In genomic region chr2:176677746-176678145, GRCh38 we compare ENCODE assay signal across 18 cellular contexts.
A peak's percentile ranks its signal among the peaks of the same experiment; 100 is the strongest.
DNase-seq lines count a peak whose midpoint lies in the region; ATAC-seq and TF ChIP-seq lines count a peak whose summit lies in the region.
"Had no signal": no experiment of that assay in that cellular context is flagged by ENCODE, and none has a peak within 500 bp of the region (broad histone marks: within the 10 kb centered on the region; RNA-seq: fewer than 3 reads in every experiment).

No MANE protein-coding gene starts in this region.

- no peaks in the 10 kb centered on the region for H3K9me3 ChIP-seq in A673 (ENCODE audit: low read depth, low read length, poor library complexity, severe bottlenecking)
- H3K9me3 ChIP-seq in GM23248 (ENCODE audit: low read depth) = no peaks in the 10 kb centered on the region
- H3K9me3 ChIP-seq in MG63 = no peaks in the 10 kb centered on the region
- H3K9me3 ChIP-seq: A549, Caco-2 had no signal

- no peaks in the 10 kb centered on the region for H3K36me3 ChIP-seq in A673 (ENCODE audit: insufficient read depth, low read length, poor library complexity, severe bottlenecking)
- no peaks in the 10 kb centered on the region for H3K36me3 ChIP-seq in GM23248 (ENCODE audit: low read depth)
- no peaks in the 10 kb centered on the region for H3K36me3 ChIP-seq in MG63

- DNase-seq in A673 (ENCODE audit: low spot score) (no peak), GM23248 (peak; percentile 32), RPMI7951 (ENCODE audit: low read depth) (peak; percentile 11), epidermal melanocyte (ENCODE audit: insufficient read length, low spot score) (peak; percentile 30), NCI-H2227 (lab: John Stamatoyannopoulos, UW; ENCODE audit: unreplicated experiment) (no peak), SW 1271 (lab: John Stamatoyannopoulos, UW) (no peak), MG63 (no peak)
- DNase-seq: 8988T; C1 segment of cervical spinal cord; Caco-2; CD4-positive, alpha-beta memory T cell; DMS153; DND-41; H9; HFFc6 had no signal

- POLR2A ChIA-PET in A673 (lab: Charles Lee; ENCODE audit: low non-redundant PET) = interaction anchor here (0.6 kb wide), 1 partner anchor 547 kb away, joined by 9 read pairs; no protein-coding TSS in a partner anchor

- CTCF ChIA-PET in A673 (lab: Charles Lee) = interaction anchor here (0.6 to 0.7 kb wide), 2 partner anchors 12 to 136 kb away, joined by 7 to 8 read pairs; no protein-coding TSS in a partner anchor

- H3K4me3 ChIP-seq in A673 (ENCODE audit: low read depth, low read length, poor library complexity, severe bottlenecking) = no peak overlapping the region
- H3K4me3 ChIP-seq in GM23248 = no peak overlapping the region
- no peak overlapping the region for H3K4me3 ChIP-seq in MG63
- H3K4me3 ChIP-seq: A549, GM23338 had no signal

- no peak for ATAC-seq in HG02623 (IDR thresholded peaks at IDR 0.05; ENCODE audit: unreplicated experiment)
- ATAC-seq: A549, GM23338 had no signal

- no peaks in the 10 kb centered on the region for H3K79me2 ChIP-seq in GM23248 (ENCODE audit: insufficient read depth)

- 93 to 99% methylated on average over 2 of the region's 2 CpGs for WGBS in GM23248 (ENCODE audit: low coverage in 1 of 2, low lambda C conversion rate in 2 of 2, missing lambda C conversion rate in 2 of 2), 2 experiments

- H3F3A ChIP-seq in GM23248 (ENCODE audit: insufficient read depth) = peaks cover 21% of the 10 kb centered on the region; the same call in 1 of the 2 replicates

- TF ChIP-seq CTCF in A673 (conservative IDR thresholded peaks at IDR 0.05; ENCODE audit: low read depth, low read length) = no peak

- no peak overlapping the region for H3K4me2 ChIP-seq in GM23248 (ENCODE audit: unreplicated experiment)
- H3K4me2 ChIP-seq: A549, GM23338 had no signal

- H2AFZ ChIP-seq in GM23248 = no peak overlapping the region
- H2AFZ ChIP-seq: GM23338 had no signal

- in situ Hi-C loops in GM23248 (cut with MboI) = no loop called here

- H3K9ac ChIP-seq in GM23248 = no peak overlapping the region

- no TSS peak for BruUV-seq in A673 (replicated peaks; lab: Mats Ljungman, UMichigan)

- H3K4me1 ChIP-seq in A673 (ENCODE audit: insufficient read depth, low read length, poor library complexity, severe bottlenecking) (peaks cover 92% of the 10 kb centered on the region), GM23248 (ENCODE audit: insufficient read depth) (peaks cover 24% of the 10 kb centered on the region)
- H3K4me1 ChIP-seq: A549, Caco-2 had no signal

- H3K9me2 ChIP-seq in GM23248 (ENCODE audit: insufficient read depth) = no peaks in the 10 kb centered on the region

- H3K27ac ChIP-seq in A673 (ENCODE audit: low read depth, low read length, poor library complexity, severe bottlenecking) (peak overlapping the region; percentile 91), GM23248 (no peak overlapping the region)
- H3K27ac ChIP-seq: A549 had no signal

- H4K20me1 ChIP-seq in GM23248 (ENCODE audit: insufficient read depth) = no peaks in the 10 kb centered on the region

- intact Hi-C loops in A673 (cut with micrococcal nuclease; ENCODE audit: unreplicated experiment) = loop anchor here (5.0 kb wide), 1 partner anchor 135 kb away; no protein-coding TSS in a partner anchor

- H3K27me3 ChIP-seq in A673 (replicated peaks; ENCODE audit: insufficient read depth, low read depth, low read length, poor library complexity) = no peaks in the 10 kb centered on the region
- H3K27me3 ChIP-seq in GM23248 (replicated peaks; ENCODE audit: insufficient read depth) = no peaks in the 10 kb centered on the region
- H3K27me3 ChIP-seq in MG63 = no peaks in the 10 kb centered on the region

Comparison
In these comparisons a context has a peak if more than half of its experiments do, and no peak if none do; other contexts are left out.
1. DNase-seq: peak in GM23248 (single experiment), RPMI7951 (single experiment) and epidermal melanocyte (single experiment); none in A673 (single experiment), NCI-H2227 (single experiment), SW 1271 (0 of 2) and MG63 (single experiment).